ENCODE assay signal across 11 cellular contexts in the genomic region with DNA sequence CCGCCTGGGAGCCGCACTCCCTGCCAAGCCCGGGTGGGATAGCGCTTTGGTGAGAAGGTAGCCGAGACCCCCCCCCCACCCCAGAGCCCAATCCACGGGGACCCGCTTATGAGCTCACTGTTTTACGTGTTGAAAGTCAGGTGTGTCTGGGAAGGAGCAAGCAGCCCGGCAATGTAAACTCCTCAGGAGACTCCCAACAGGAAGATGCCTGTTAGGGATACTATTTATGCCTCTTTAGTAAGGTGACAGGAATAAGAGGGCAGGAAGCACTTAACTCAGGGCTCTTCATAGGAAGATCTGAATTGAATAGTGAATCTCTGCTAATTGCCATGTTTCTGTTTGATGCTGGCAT. TPM values are rescaled to one million over a fixed set of nuclear protein-coding genes. Genes with fewer than 3 reads are reported as not detected.
A peak's percentile ranks its signal among the peaks of the same experiment; 100 is the strongest.
DNase-seq lines count a peak whose midpoint lies in the region; ATAC-seq and TF ChIP-seq lines count a peak whose summit lies in the region.
"Had no signal": no experiment of that assay in that cellular context is flagged by ENCODE, and none has a peak within 500 bp of the region (broad histone marks: within the 10 kb centered on the region; RNA-seq: fewer than 3 reads in every experiment).

No MANE protein-coding gene starts in this region.

- H3K4me2 ChIP-seq in Karpas-422 (ENCODE audit: low read depth, low read length, poor library complexity, severe bottlenecking): peak overlapping the region; percentile 66

- peaks cover 13% of the 10 kb centered on the region for H3K4me1 ChIP-seq in Karpas-422 (ENCODE audit: low read length)

- no peak for ATAC-seq in GM19463 (IDR thresholded peaks at IDR 0.05; ENCODE audit: unreplicated experiment)
- ATAC-seq in stimulated activated effector memory CD8-positive, alpha-beta T cell treated with anti-CD3 and anti-CD28 coated beads, Interleukin-12 subunit alpha, Interleukin-12 subunit beta, amount 100 ng/mL, for 72 hours: no peak

- H3K4me3 Mint-ChIP-seq in nephron: peak overlapping the region; percentile 64 to 76 (median 68)
- H3K4me3 Mint-ChIP-seq in stimulated activated effector memory CD8-positive, alpha-beta T cell treated with anti-CD3 and anti-CD28 coated beads, Interleukin-12 subunit alpha, Interleukin-12 subunit beta, amount 100 ng/mL, for 72 hours: no peak overlapping the region

- H4K20me1 ChIP-seq in Karpas-422 (ENCODE audit: insufficient read depth, low read depth, low read length): no peaks in the 10 kb centered on the region

- H3K4me3 ChIP-seq in AG10803 (ENCODE audit: low read length): peak overlapping the region; percentile 86
- H3K4me3 ChIP-seq in Karpas-422 (ENCODE audit: low read length): peak overlapping the region; percentile 57

- no peaks in the 10 kb centered on the region for H3K36me3 ChIP-seq in Karpas-422 (ENCODE audit: insufficient read depth, low read length)

- no peak overlapping the region for H3K27ac Mint-ChIP-seq in nephron
- no peak overlapping the region for H3K27ac Mint-ChIP-seq in stimulated activated effector memory CD8-positive, alpha-beta T cell treated with anti-CD3 and anti-CD28 coated beads, Interleukin-12 subunit alpha, Interleukin-12 subunit beta, amount 100 ng/mL, for 72 hours

- DNase-seq in AG10803 (ENCODE audit: low read depth) (no peak), Karpas-422 (no peak), cerebellar cortex (ENCODE audit: low spot score) (peak; percentile 36), cerebellum (ENCODE audit: low spot score) (no peak), NCI-H510A (lab: John Stamatoyannopoulos, UW) (no peak)
- DNase-seq in stimulated activated effector memory CD8-positive, alpha-beta T cell treated with anti-CD3 and anti-CD28 coated beads, Interleukin-12 subunit alpha, Interleukin-12 subunit beta, amount 100 ng/mL, for 72 hours (ENCODE audit: low spot score in 2 of 2): no peak
- DNase-seq: activated gamma-delta T cell treated with Interleukin-2 at 50 U/mL for 16 hours; OCI-M1; stimulated activated naive CD4-positive, alpha-beta T cell treated with Interleukin-2 at 50 U/mL for 16 hours had no signal

- H3K36me3 Mint-ChIP-seq in nephron (ENCODE audit: low read depth): no peaks in the 10 kb centered on the region
- H3K36me3 Mint-ChIP-seq in stimulated activated effector memory CD8-positive, alpha-beta T cell treated with anti-CD3 and anti-CD28 coated beads, Interleukin-12 subunit alpha, Interleukin-12 subunit beta, amount 100 ng/mL, for 72 hours: no peaks in the 10 kb centered on the region

- no peaks in the 10 kb centered on the region for H3K9me3 Mint-ChIP-seq in nephron
- no peaks in the 10 kb centered on the region for H3K9me3 Mint-ChIP-seq in stimulated activated effector memory CD8-positive, alpha-beta T cell treated with anti-CD3 and anti-CD28 coated beads, Interleukin-12 subunit alpha, Interleukin-12 subunit beta, amount 100 ng/mL, for 72 hours

- peak overlapping the region; percentile 26; the same call in 1 of the 2 replicates for H2AFZ ChIP-seq in Karpas-422 (ENCODE audit: low read length)

- no peaks in the 10 kb centered on the region for H3K9me2 ChIP-seq in Karpas-422 (replicated peaks; ENCODE audit: insufficient read depth, low read length)

- no peaks in the 10 kb centered on the region for H3K4me1 Mint-ChIP-seq in nephron
- no peaks in the 10 kb centered on the region for H3K4me1 Mint-ChIP-seq in stimulated activated effector memory CD8-positive, alpha-beta T cell treated with anti-CD3 and anti-CD28 coated beads, Interleukin-12 subunit alpha, Interleukin-12 subunit beta, amount 100 ng/mL, for 72 hours

- H3K9ac ChIP-seq in Karpas-422 (ENCODE audit: low read length): peak overlapping the region; percentile 53

- H3K27me3 Mint-ChIP-seq in nephron (ENCODE audit: low read depth): peaks cover 51% of the 10 kb centered on the region

- TF ChIP-seq CTCF in AG10803 (conservative IDR thresholded peaks at IDR 0.05; ENCODE audit: low read length): no peak
- TF ChIP-seq CTCF in nephron (IDR thresholded peaks at IDR 0.05; ENCODE audit: unreplicated experiment in 3 of 3): no peak

- H3K79me2 ChIP-seq in Karpas-422 (ENCODE audit: low read length): no peaks in the 10 kb centered on the region

- H3K9me3 ChIP-seq in Karpas-422 (ENCODE audit: low read length): no peaks in the 10 kb centered on the region

- H3K27ac ChIP-seq in Karpas-422 (ENCODE audit: low read length): no peak overlapping the region

- H3K27me3 ChIP-seq in Karpas-422 (ENCODE audit: low read length): no peaks in the 10 kb centered on the region; the same call in 1 of the 2 replicates

RNA-seq across cellular contexts. Expression of a gene that starts 0.4 kb away (rescaled TPM):
- total RNA-seq in Karpas-422 (2014; rRNA removed; shearing (Covaris generic); ENCODE audit: low replicate concordance): 0.07 and 6.1 TPM in 2 replicates
- 7.7 TPM for total RNA-seq in cerebellum
